Comparison of ENCODE assay signal across 9 cellular contexts in genomic region chr3:194688207-194688711, GRCh38. TPM values are rescaled to one million over a fixed set of nuclear protein-coding genes. Genes with fewer than 3 reads are reported as not detected.
DNase-seq lines count a peak whose midpoint lies in the region; ATAC-seq and TF ChIP-seq lines count a peak whose summit lies in the region.
"Had no signal": no experiment of that assay in that cellular context is flagged by ENCODE, and none has a peak within 500 bp of the region (broad histone marks: within the 10 kb centered on the region; RNA-seq: fewer than 3 reads in every experiment).

No MANE protein-coding gene starts in this region.

- H3K4me3 ChIP-seq in right atrium auricular region (peak overlapping the region; percentile 69), smooth muscle cell (peak overlapping the region; percentile 76)

- H3K4me2 ChIP-seq in smooth muscle cell = peak overlapping the region; percentile 93

- H3K27ac ChIP-seq in right atrium auricular region (peak overlapping the region; percentile 80 to 89), smooth muscle cell (ENCODE audit: low read depth) (peak overlapping the region; percentile 66)

- peak overlapping the region; percentile 60 for H3K9ac ChIP-seq in smooth muscle cell (ENCODE audit: low read depth)

- 10% methylated on average over 11 of the region's 16 CpGs for WGBS in smooth muscle cell (ENCODE audit: low lambda C conversion rate)

- no peaks in the 10 kb centered on the region for H3K9me3 ChIP-seq in right atrium auricular region
- H3K9me3 ChIP-seq in smooth muscle cell (replicated peaks; ENCODE audit: low read depth) = no peaks in the 10 kb centered on the region

- DNase-seq in SIG-M5 treated with dmso at 0.1 percent for 504 hours (lab: John Stamatoyannopoulos, UW; ENCODE audit: unreplicated experiment) (peak; percentile 49), SIG-M5 (lab: John Stamatoyannopoulos, UW) (no peak), right atrium auricular region (ENCODE audit: low spot score) (no peak), smooth muscle cell (lab: John Stamatoyannopoulos, UW; ENCODE audit: unreplicated experiment) (no peak), cerebellum (ENCODE audit: low spot score) (no peak), foreskin melanocyte (no peak)
- no peak for DNase-seq in activated T-cell treated with anti-CD3 and anti-CD28 coated beads, Interleukin-2, amount 50 U/mL, for 4 hours

- H3F3A ChIP-seq in smooth muscle cell (ENCODE audit: low read depth) = peaks cover 19% of the 10 kb centered on the region

- no peaks in the 10 kb centered on the region for H3K9me3 Mint-ChIP-seq in activated T-cell treated with anti-CD3 and anti-CD28 coated beads, Interleukin-2, amount 50 U/mL, for 4 hours
- H3K9me3 Mint-ChIP-seq: activated naive CD4-positive, alpha-beta T cell treated with anti-CD3 and anti-CD28 coated beads, Interleukin-2, amount 50 U/mL, for 72 hours had no signal

- peak overlapping the region; percentile 95 for H3K4me3 Mint-ChIP-seq in activated T-cell treated with anti-CD3 and anti-CD28 coated beads, Interleukin-2, amount 50 U/mL, for 4 hours

- peak; percentile 29 for ATAC-seq in HG03135 (IDR thresholded peaks at IDR 0.05; ENCODE audit: unreplicated experiment)
- peak in 1 of 2 donors; percentile 1 for ATAC-seq in activated T-cell treated with anti-CD3 and anti-CD28 coated beads, Interleukin-2, amount 50 U/mL, for 4 hours

- peaks cover 38% of the 10 kb centered on the region for H4K20me1 ChIP-seq in smooth muscle cell (ENCODE audit: low read depth)

- H3K4me1 Mint-ChIP-seq in activated T-cell treated with anti-CD3 and anti-CD28 coated beads, Interleukin-2, amount 50 U/mL, for 4 hours (ENCODE audit: low read depth) = peaks cover 57% of the 10 kb centered on the region

- H3K27me3 Mint-ChIP-seq in activated T-cell treated with anti-CD3 and anti-CD28 coated beads, Interleukin-2, amount 50 U/mL, for 4 hours (ENCODE audit: low read depth) = peaks cover 21% of the 10 kb centered on the region

- no peaks in the 10 kb centered on the region for H3K27me3 ChIP-seq in right atrium auricular region
- no peaks in the 10 kb centered on the region for H3K27me3 ChIP-seq in smooth muscle cell (ENCODE audit: low read depth)

- no peak overlapping the region for H2AFZ ChIP-seq in smooth muscle cell (ENCODE audit: low read depth)

- peaks cover 0 to 52% of the 10 kb centered on the region in 2 donors for H3K4me1 ChIP-seq in right atrium auricular region
- peaks cover 12% of the 10 kb centered on the region for H3K4me1 ChIP-seq in smooth muscle cell (ENCODE audit: low read depth)

- peaks cover 28% of the 10 kb centered on the region for H3K79me2 ChIP-seq in smooth muscle cell (ENCODE audit: low read depth)

- H3K36me3 Mint-ChIP-seq in activated T-cell treated with anti-CD3 and anti-CD28 coated beads, Interleukin-2, amount 50 U/mL, for 4 hours (ENCODE audit: insufficient read depth) = peaks cover 5% of the 10 kb centered on the region

- no peak for TF ChIP-seq CTCF in right atrium auricular region (IDR thresholded peaks at IDR 0.05)
- TF ChIP-seq CTCF in smooth muscle cell (IDR thresholded peaks at IDR 0.05; ENCODE audit: borderline replicate concordance, insufficient read depth, poor library complexity, severe bottlenecking) = no peak

- H3K36me3 ChIP-seq in right atrium auricular region (no peaks in the 10 kb centered on the region), smooth muscle cell (ENCODE audit: low read depth) (no peaks in the 10 kb centered on the region)

RNA-seq across cellular contexts. Expression of gene FAM43A, which starts 2.6 kb away (rescaled TPM):
- total RNA-seq in activated T-cell treated with anti-CD3 and anti-CD28 coated beads, Interleukin-2, amount 50 U/mL, for 4 hours = 10 to 100 TPM in 2 of 3 donors, 1 to 10 TPM in 1; 9.9 to 27.8 (median 19.8) TPM
- total RNA-seq in right atrium auricular region (10 to 100 TPM; 10.9 to 12.5 TPM), smooth muscle cell (19.0 and 40.9 TPM in 2 replicates), cerebellum (10.9 TPM)
- polyA plus RNA-seq in smooth muscle cell = 54.4 and 73.4 TPM in 2 replicates

RNA-seq across cellular contexts. Expression of gene LSG1, which starts 16.3 kb away (rescaled TPM):
- total RNA-seq in activated T-cell treated with anti-CD3 and anti-CD28 coated beads, Interleukin-2, amount 50 U/mL, for 4 hours = 10 to 100 TPM; 68.4 to 82.0 (median 70.3) TPM
- 10 to 100 TPM; 15.1 to 20.5 TPM for total RNA-seq in right atrium auricular region
- total RNA-seq in smooth muscle cell = 29.0 and 29.1 TPM in 2 replicates
- 14.0 and 19.8 TPM in 2 replicates for polyA plus RNA-seq in smooth muscle cell
- 30.7 TPM for total RNA-seq in cerebellum

RNA-seq across cellular contexts. Expression of gene TMEM44, which starts 55.0 kb away (rescaled TPM):
- total RNA-seq in activated T-cell treated with anti-CD3 and anti-CD28 coated beads, Interleukin-2, amount 50 U/mL, for 4 hours = 1 to 10 TPM; 1.1 to 2.4 (median 2.0) TPM
- total RNA-seq in right atrium auricular region (1 to 10 TPM; 5.9 to 6.4 TPM), smooth muscle cell (4.2 and 12.7 TPM in 2 replicates), cerebellum (24.3 TPM)
- 18.4 and 19.4 TPM in 2 replicates for polyA plus RNA-seq in smooth muscle cell
